Comparison of ENCODE assay signal across 8 cellular contexts in the genomic region with DNA sequence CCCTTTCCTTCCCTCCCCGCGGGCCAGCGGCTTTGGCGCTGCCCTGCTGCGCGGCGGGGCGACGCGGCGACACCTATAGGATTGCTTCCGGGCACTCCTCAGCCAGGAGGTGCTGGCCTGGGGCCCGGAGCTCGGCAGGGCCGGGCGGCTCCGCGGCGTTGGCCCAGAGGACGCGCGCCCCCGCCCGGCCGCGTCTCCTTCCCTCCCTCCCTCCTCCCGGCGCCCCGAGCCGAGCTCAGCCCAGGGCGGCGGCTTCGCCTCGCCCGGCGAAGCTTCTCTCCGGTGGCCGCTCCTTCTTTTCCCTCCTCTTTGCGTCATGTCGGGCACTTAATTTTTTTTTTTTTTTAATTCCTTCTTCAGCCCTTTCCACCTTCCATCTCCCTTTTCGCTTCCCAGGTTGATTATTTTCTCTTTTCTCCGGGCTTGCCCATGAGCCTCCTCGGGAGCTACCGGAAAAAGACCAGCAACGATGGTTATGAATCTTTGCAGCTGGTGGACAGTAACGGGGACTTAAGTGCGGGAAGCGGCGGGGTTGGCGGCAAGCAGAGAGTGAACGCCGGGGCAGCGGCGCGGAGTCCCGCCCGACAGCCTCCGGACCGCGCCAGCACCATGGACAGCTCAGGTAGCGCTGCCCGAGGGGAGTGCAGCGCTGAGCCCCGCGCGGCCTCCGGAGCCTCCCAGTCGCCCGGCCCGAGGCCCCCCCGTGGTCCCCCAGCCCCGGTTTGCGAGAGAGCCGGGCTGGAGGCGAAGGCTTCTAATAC. TPM values are rescaled to one million over a fixed set of nuclear protein-coding genes. Genes with fewer than 3 reads are reported as not detected.
DNase-seq lines count a peak whose midpoint lies in the region; ATAC-seq and TF ChIP-seq lines count a peak whose summit lies in the region.

A gene (plus strand): TSS at position 227 of the 761 bp plus-strand sequence. CDS start 203 bp downstream, at position 430.

- peak; percentile 91 for ATAC-seq in HG03432 (IDR thresholded peaks at IDR 0.05; ENCODE audit: unreplicated experiment)

- H3K27me3 ChIP-seq in esophagus squamous epithelium: peaks cover 0 to 56% (median 0%) of the 10 kb centered on the region in 4 donors

- no peak for TF ChIP-seq CTCF in esophagus squamous epithelium (IDR thresholded peaks at IDR 0.05)

- no peaks in the 10 kb centered on the region for H3K9me3 ChIP-seq in esophagus squamous epithelium

- H3K27ac ChIP-seq in esophagus squamous epithelium: no peak within 1 kb of the TSS

- intact Hi-C loops in esophagus squamous epithelium (cut with DNase I): no loop called here

- peak within 1 kb of the TSS; percentile 9 to 60 (median 38) for H3K4me3 ChIP-seq in esophagus squamous epithelium

- peaks cover 2 to 19% (median 5%) of the 10 kb centered on the region in 3 donors for H3K4me1 ChIP-seq in esophagus squamous epithelium

- TF ChIP-seq POLR2A in esophagus squamous epithelium (IDR thresholded peaks at IDR 0.05): no peak

- DNase-seq in DMS 273 (lab: John Stamatoyannopoulos, UW; ENCODE audit: unreplicated experiment) (peak; percentile 93), OCI-M2 (lab: John Stamatoyannopoulos, UW; ENCODE audit: unreplicated experiment) (peak; percentile 25), esophagus squamous epithelium (lab: John Stamatoyannopoulos, UW) (no peak), mucosa of gallbladder (ENCODE audit: low spot score) (peak; percentile 58)
- DNase-seq in activated T-cell treated with anti-CD3 and anti-CD28 coated beads, Interleukin-2, amount 50 U/mL, for 48 hours: peak; percentile 66 to 75
- DNase-seq in stimulated activated CD8-positive, alpha-beta memory T cell treated with anti-CD3 and anti-CD28 coated beads, Interleukin-7, amount 100 ng/mL, for 24 hours (ENCODE audit: low read depth): peak; percentile 13
- no peak for DNase-seq in effector CD4-positive, alpha-beta T cell

- WGBS in esophagus squamous epithelium, 2 donors: 0 to 2% methylated on average over 14 to 20 of the region's 75 CpGs

- no peaks in the 10 kb centered on the region for H3K36me3 ChIP-seq in esophagus squamous epithelium

RNA-seq across cellular contexts. Expression of the gene that starts here (rescaled TPM):
- total RNA-seq in esophagus squamous epithelium (1 to 10 TPM in 1 of 4 donors, under 1 TPM in 3; 0.11 to 1.3 (median 0.34) TPM), mucosa of gallbladder (6.0 TPM)

Comparison
In these comparisons a context has a peak if more than half of its experiments do, and no peak if none do; other contexts are left out.
1. DNase-seq: peak in DMS 273 (single experiment), OCI-M2 (single experiment), activated T-cell treated with anti-CD3 and anti-CD28 coated beads, Interleukin-2, amount 50 U/mL, for 48 hours (2 of 2), mucosa of gallbladder (single experiment) and stimulated activated CD8-positive, alpha-beta memory T cell treated with anti-CD3 and anti-CD28 coated beads, Interleukin-7, amount 100 ng/mL, for 24 hours (single experiment); none in esophagus squamous epithelium (single experiment) and effector CD4-positive, alpha-beta T cell (single experiment).